ENCODE assay signal across 13 cellular contexts in the genomic region with DNA sequence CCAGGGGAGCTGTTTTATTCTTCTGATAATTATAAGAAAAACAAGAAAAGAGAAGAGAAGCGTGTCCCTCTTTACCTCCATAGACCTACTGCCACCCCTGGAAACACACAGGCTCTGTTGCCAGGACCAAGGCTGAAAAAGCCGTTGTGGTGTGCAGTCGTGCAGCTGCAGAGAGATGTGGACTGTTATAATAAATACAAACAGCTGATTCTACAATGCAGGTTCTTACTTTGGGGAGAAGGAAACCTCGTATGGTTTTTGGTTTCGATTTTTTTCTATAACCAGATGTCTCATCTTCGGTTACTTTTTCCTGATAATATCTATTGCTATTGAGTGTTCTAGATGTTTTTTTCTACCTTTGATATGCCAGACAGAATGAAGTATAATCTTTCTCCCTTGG. TPM values are rescaled to one million over a fixed set of nuclear protein-coding genes. Genes with fewer than 3 reads are reported as not detected.
DNase-seq lines count a peak whose midpoint lies in the region; ATAC-seq and TF ChIP-seq lines count a peak whose summit lies in the region.
"Had no signal": no experiment of that assay in that cellular context is flagged by ENCODE, and none has a peak within 500 bp of the region (broad histone marks: within the 10 kb centered on the region; RNA-seq: fewer than 3 reads in every experiment).

No MANE protein-coding gene starts in this region.

- H3K9me2 ChIP-seq in MM.1S (replicated peaks; ENCODE audit: insufficient read depth, low read length) = no peaks in the 10 kb centered on the region

- H3K36me3 ChIP-seq in MM.1S (replicated peaks; ENCODE audit: insufficient read depth, low read length) = no peaks in the 10 kb centered on the region
- H3K36me3 ChIP-seq: suprapubic skin had no signal

- H3K9me3 ChIP-seq in MM.1S (replicated peaks; ENCODE audit: insufficient read depth, low read length) = no peaks in the 10 kb centered on the region
- H3K9me3 ChIP-seq: suprapubic skin had no signal

- DNase-seq in CD14-positive monocyte (ENCODE audit: low spot score) = no peak
- peak; percentile 86 for DNase-seq in MM.1S
- no peak for DNase-seq in DMS79 (lab: John Stamatoyannopoulos, UW)
- no peak for DNase-seq in retina
- DNase-seq in osteocyte (ENCODE audit: extremely low spot score, unreplicated experiment) = no peak
- DNase-seq: COR-L47, NCI-H187 treated with DMSO at 0.1 percent for 48 hours had no signal

- H3K9me3 Mint-ChIP-seq in CD14-positive monocyte (no peaks in the 10 kb centered on the region), osteocyte (ENCODE audit: unreplicated experiment) (no peaks in the 10 kb centered on the region)
- H3K9me3 Mint-ChIP-seq in dendritic cell treated with granulocyte-macrophage colony-stimulating factor and Interleukin-4, amounts not matched to agents 40 ng/mL and 50 ng/mL, for 4 days = no peaks in the 10 kb centered on the region

- H3K4me1 Mint-ChIP-seq in CD14-positive monocyte = peaks cover 89% of the 10 kb centered on the region
- peaks cover 83% of the 10 kb centered on the region for H3K4me1 Mint-ChIP-seq in dendritic cell treated with granulocyte-macrophage colony-stimulating factor and Interleukin-4, amounts not matched to agents 40 ng/mL and 50 ng/mL, for 4 days (ENCODE audit: low read depth)
- no peaks in the 10 kb centered on the region for H3K4me1 Mint-ChIP-seq in osteocyte (ENCODE audit: unreplicated experiment)

- H3K4me3 ChIP-seq in MM.1S (ENCODE audit: low read length) = no peak overlapping the region
- H3K4me3 ChIP-seq: lung, suprapubic skin had no signal

- peaks cover 42% of the 10 kb centered on the region for H3K4me1 ChIP-seq in MM.1S (ENCODE audit: low read length)
- H3K4me1 ChIP-seq: suprapubic skin had no signal

- TF ChIP-seq CTCF in CD14-positive monocyte (IDR thresholded peaks at IDR 0.05) (no peak), MM.1S (IDR thresholded peaks at IDR 0.05; ENCODE audit: low read length) (no peak), osteocyte (IDR thresholded peaks at IDR 0.05) (no peak)

- peak overlapping the region; percentile 52; the same call in 1 of the 2 replicates for H3K27ac ChIP-seq in MM.1S (ENCODE audit: low read length)
- H3K27ac ChIP-seq: epithelial cell of prostate, suprapubic skin had no signal

- H3K4me2 ChIP-seq in MM.1S (ENCODE audit: low read depth, low read length) = peak overlapping the region; percentile 57

- no peaks in the 10 kb centered on the region for H4K20me1 ChIP-seq in MM.1S (ENCODE audit: insufficient read depth, low read length)

- H3K36me3 Mint-ChIP-seq in CD14-positive monocyte = peaks cover 52 to 70% of the 10 kb centered on the region in 2 donors
- peaks cover 21% of the 10 kb centered on the region for H3K36me3 Mint-ChIP-seq in dendritic cell treated with granulocyte-macrophage colony-stimulating factor and Interleukin-4, amounts not matched to agents 40 ng/mL and 50 ng/mL, for 4 days (ENCODE audit: low read depth)
- H3K36me3 Mint-ChIP-seq in osteocyte (ENCODE audit: unreplicated experiment) = no peaks in the 10 kb centered on the region

- H3K9ac ChIP-seq in MM.1S (ENCODE audit: low read length) = no peak overlapping the region

- H3K4me3 Mint-ChIP-seq in CD14-positive monocyte (peak overlapping the region in 1 of 2 donors; percentile 59), osteocyte (ENCODE audit: unreplicated experiment) (no peak overlapping the region)
- H3K4me3 Mint-ChIP-seq in dendritic cell treated with granulocyte-macrophage colony-stimulating factor and Interleukin-4, amounts not matched to agents 40 ng/mL and 50 ng/mL, for 4 days = no peak overlapping the region

- H3F3A ChIP-seq in MM.1S (ENCODE audit: insufficient read depth, low read length) = peaks cover 27% of the 10 kb centered on the region

- H2AFZ ChIP-seq in MM.1S (ENCODE audit: low read length) = no peak overlapping the region

- intact Hi-C loops in CD14-positive monocyte (cut with micrococcal nuclease) = no loop called here
- intact Hi-C loops in dendritic cell treated with granulocyte-macrophage colony-stimulating factor and Interleukin-4, amounts not matched to agents 40 ng/mL and 50 ng/mL, for 4 days (cut with micrococcal nuclease) = loop anchor here (5.0 kb wide), 1 partner anchor 44 kb away; no protein-coding TSS in a partner anchor

- no peaks in the 10 kb centered on the region for H3K27me3 ChIP-seq in MM.1S (replicated peaks; ENCODE audit: insufficient read depth, low read length)
- H3K27me3 ChIP-seq: suprapubic skin had no signal

- ATAC-seq in GM19468 (IDR thresholded peaks at IDR 0.05; ENCODE audit: extremely low read depth, unreplicated experiment) (peak; percentile 45), HG03045 (IDR thresholded peaks at IDR 0.05; ENCODE audit: unreplicated experiment) (no peak)

- H3K27ac Mint-ChIP-seq in CD14-positive monocyte (peak overlapping the region in 6 of 7 donors; percentile 16 to 68 (median 40)), osteocyte (ENCODE audit: unreplicated experiment) (no peak overlapping the region)
- peak overlapping the region; percentile 67 for H3K27ac Mint-ChIP-seq in dendritic cell treated with granulocyte-macrophage colony-stimulating factor and Interleukin-4, amounts not matched to agents 40 ng/mL and 50 ng/mL, for 4 days

- H3K79me2 ChIP-seq in MM.1S (ENCODE audit: low read length) = no peaks in the 10 kb centered on the region

- peaks cover 0 to 2% (median 0%) of the 10 kb centered on the region in 3 donors for H3K27me3 Mint-ChIP-seq in CD14-positive monocyte (ENCODE audit: low read depth in 3 of 3)
- H3K27me3 Mint-ChIP-seq in dendritic cell treated with granulocyte-macrophage colony-stimulating factor and Interleukin-4, amounts not matched to agents 40 ng/mL and 50 ng/mL, for 4 days = no peaks in the 10 kb centered on the region
- peaks cover 27% of the 10 kb centered on the region for H3K27me3 Mint-ChIP-seq in osteocyte (ENCODE audit: unreplicated experiment)

RNA-seq across cellular contexts. Expression of gene FYB1, which starts 28.1 kb away (rescaled TPM):
- 100 to 1,000 TPM in 1 of 2 donors, 10 to 100 TPM in 1; 75.3 to 141 TPM for polyA plus RNA-seq in CD14-positive monocyte
- total RNA-seq in osteocyte = not detected in 2 replicates
